Comparison of ENCODE assay signal across 8 cellular contexts in the genomic region with DNA sequence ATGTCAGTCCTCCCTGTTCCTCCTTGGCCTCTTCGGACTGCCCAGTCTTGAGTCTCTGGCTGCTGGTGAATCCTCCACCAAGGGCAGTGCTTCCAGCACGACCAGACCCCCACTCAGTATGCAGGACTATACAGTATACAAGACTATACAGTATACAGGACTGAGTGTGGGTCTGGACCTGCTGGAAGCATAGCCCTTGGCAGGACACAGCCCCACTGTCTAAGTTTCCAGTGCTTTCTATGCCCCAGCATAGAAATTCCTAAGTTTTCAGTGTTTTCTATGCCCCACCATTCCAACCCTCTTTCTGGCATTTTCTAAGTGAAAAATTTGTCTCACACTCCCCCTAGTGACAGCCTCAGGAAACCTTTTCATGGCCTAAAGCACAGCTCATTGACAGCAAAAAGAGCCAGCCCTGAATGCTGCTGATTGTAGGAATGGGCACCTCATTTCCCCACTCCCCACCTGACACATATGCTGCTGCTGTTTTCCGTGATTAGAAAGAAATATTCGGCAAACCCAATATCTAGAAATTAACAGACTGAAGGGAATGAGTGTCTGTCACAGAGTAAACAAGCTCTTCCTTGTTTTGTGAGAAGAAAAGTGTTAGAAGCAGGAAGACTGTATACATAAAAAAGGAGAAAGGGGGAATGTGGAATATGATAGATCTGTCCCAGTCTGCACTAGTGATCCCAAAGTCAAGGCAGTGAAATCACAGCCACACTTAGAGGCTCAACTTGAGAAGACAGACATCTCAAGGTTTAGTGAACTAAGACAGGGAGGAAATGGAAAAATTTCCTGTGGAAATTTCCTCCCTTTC.
DNase-seq lines count a peak whose midpoint lies in the region; ATAC-seq, FAIRE-seq and TF ChIP-seq lines count a peak whose summit lies in the region.

No MANE protein-coding gene starts in this region.

- no peaks in the 10 kb centered on the region for H3K36me3 Mint-ChIP-seq in neural crest cell (ENCODE audit: low read depth)
- no peaks in the 10 kb centered on the region for H3K36me3 Mint-ChIP-seq in CD4-positive, alpha-beta memory T cell

- peak; percentile 77 for TF ChIP-seq CTCF in neural crest cell (conservative IDR thresholded peaks at IDR 0.05)

- intact Hi-C loops in CD4-positive, alpha-beta memory T cell (cut with micrococcal nuclease) = no loop called here

- no peak overlapping the region for H3K4me3 Mint-ChIP-seq in neural crest cell
- H3K4me3 Mint-ChIP-seq in CD4-positive, alpha-beta memory T cell = no peak overlapping the region

- no peaks in the 10 kb centered on the region for H3K9me3 ChIP-seq in SJCRH30 (replicated peaks)
- H3K9me3 ChIP-seq in CD4-positive, alpha-beta memory T cell (ENCODE audit: control insufficient read depth in 1 of 2, low read length in 2 of 2) = no peaks in the 10 kb centered on the region

- POLR2A ChIA-PET in CD4-positive, alpha-beta memory T cell (lab: Charles Lee; ENCODE audit: partially characterized antibody) = no interaction called here

- no peaks in the 10 kb centered on the region for H3K36me3 ChIP-seq in SJCRH30
- H3K36me3 ChIP-seq in CD4-positive, alpha-beta memory T cell (ENCODE audit: insufficient read depth, low read length) = no peaks in the 10 kb centered on the region

- peaks cover 10% of the 10 kb centered on the region for H3K4me1 Mint-ChIP-seq in neural crest cell
- no peaks in the 10 kb centered on the region for H3K4me1 Mint-ChIP-seq in CD4-positive, alpha-beta memory T cell

- no peaks in the 10 kb centered on the region; the same call in 1 of the 2 replicates for H3K4me1 ChIP-seq in SJCRH30
- no peaks in the 10 kb centered on the region for H3K4me1 ChIP-seq in CD4-positive, alpha-beta memory T cell (ENCODE audit: insufficient read depth, low read length)

- no peak overlapping the region for H3K27ac ChIP-seq in SJCRH30
- H3K27ac ChIP-seq in CD4-positive, alpha-beta memory T cell (ENCODE audit: low read depth, low read length) = no peak overlapping the region

- CTCF ChIA-PET in CD4-positive, alpha-beta memory T cell (lab: Charles Lee; ENCODE audit: partially characterized antibody) = no interaction called here

- no peak overlapping the region for H3K4me3 ChIP-seq in SJCRH30
- no peak overlapping the region for H3K4me3 ChIP-seq in CD4-positive, alpha-beta memory T cell (ENCODE audit: low read length in 2 of 2)

- no peak overlapping the region for H3K27ac Mint-ChIP-seq in neural crest cell (ENCODE audit: unreplicated experiment)
- H3K27ac Mint-ChIP-seq in CD4-positive, alpha-beta memory T cell = no peak overlapping the region

- H3K27me3 ChIP-seq in SJCRH30 = no peaks in the 10 kb centered on the region
- H3K27me3 ChIP-seq in CD4-positive, alpha-beta memory T cell (ENCODE audit: insufficient read depth, low read length) = no peaks in the 10 kb centered on the region

- FAIRE-seq in HTR-8/SVneo (lab: Jason Lieb, UNC) = no peak

- DNase-seq in SIG-M5 treated with dmso at 0.1 percent for 504 hours (lab: John Stamatoyannopoulos, UW; ENCODE audit: unreplicated experiment) = peak; percentile 21
- no peak for DNase-seq in SIG-M5 (lab: John Stamatoyannopoulos, UW)
- peak; percentile 13 for DNase-seq in HTR-8/SVneo (ENCODE audit: insufficient read length, low spot score)
- peak; percentile 13 to 70 for DNase-seq in SJCRH30
- DNase-seq in fibroblast of gingiva (ENCODE audit: low read depth) = peak; percentile 54
- DNase-seq in neural crest cell (ENCODE audit: low read depth, low spot score) = peak; percentile 43
- no peak for DNase-seq in CD4-positive, alpha-beta memory T cell

- no peaks in the 10 kb centered on the region for H3K27me3 Mint-ChIP-seq in neural crest cell (ENCODE audit: low read depth)
- H3K27me3 Mint-ChIP-seq in CD4-positive, alpha-beta memory T cell = peaks cover 0 to 1% of the 10 kb centered on the region in 2 donors

- ATAC-seq in GM21576 (IDR thresholded peaks at IDR 0.05; ENCODE audit: unreplicated experiment) = peak; percentile 83

- no peaks in the 10 kb centered on the region for H3K9me3 Mint-ChIP-seq in neural crest cell
- peaks cover 0 to 1% (median 0%) of the 10 kb centered on the region in 8 donors for H3K9me3 Mint-ChIP-seq in CD4-positive, alpha-beta memory T cell

Comparison
In these comparisons a context has a peak if more than half of its experiments do, and no peak if none do; other contexts are left out.
1. DNase-seq: peak in SIG-M5 treated with dmso at 0.1 percent for 504 hours (single experiment), HTR-8/SVneo (single experiment), SJCRH30 (2 of 2), fibroblast of gingiva (single experiment) and neural crest cell (single experiment); none in SIG-M5 (single experiment) and CD4-positive, alpha-beta memory T cell (0 of 5).